In the genomic region with DNA sequence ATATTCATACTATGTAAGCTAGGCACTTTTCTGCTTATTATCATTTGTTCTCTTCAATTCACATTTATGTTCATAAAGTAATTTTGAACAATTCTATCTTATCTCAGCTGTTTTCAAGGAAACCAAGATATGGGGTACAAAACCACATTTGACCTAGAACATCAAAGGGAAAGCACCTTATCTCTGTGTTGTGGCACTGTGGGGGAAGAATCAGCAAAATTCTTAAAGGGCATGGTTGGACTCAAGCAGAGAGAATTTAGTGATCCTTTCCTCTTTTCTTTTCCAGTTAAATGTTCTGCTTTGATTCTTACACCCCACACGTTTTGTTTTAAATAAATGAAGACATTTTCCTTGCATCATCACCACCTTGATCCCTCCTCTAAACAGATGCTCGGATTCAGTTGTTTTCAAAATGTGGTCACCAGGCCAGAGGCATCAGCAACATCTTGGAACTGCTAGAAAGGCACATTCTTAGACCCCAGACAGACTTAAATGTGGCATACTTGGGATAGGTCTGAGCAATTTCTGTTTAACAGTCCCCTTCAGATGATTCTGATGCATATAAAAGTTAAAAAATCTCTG, we compare ENCODE assay signal across 17 cellular contexts.
A peak's percentile ranks its signal among the peaks of the same experiment; 100 is the strongest.
DNase-seq lines count a peak whose midpoint lies in the region; ATAC-seq and TF ChIP-seq lines count a peak whose summit lies in the region.
"Had no signal": no experiment of that assay in that cellular context is flagged by ENCODE, and none has a peak within 500 bp of the region (broad histone marks: within the 10 kb centered on the region; RNA-seq: fewer than 3 reads in every experiment).

No MANE protein-coding gene starts in this region.

- no peaks in the 10 kb centered on the region for H3K9me3 ChIP-seq in CD4-positive, alpha-beta memory T cell (ENCODE audit: control insufficient read depth in 1 of 2, low read length in 2 of 2)
- no peaks in the 10 kb centered on the region for H3K9me3 ChIP-seq in esophagus muscularis mucosa
- H3K9me3 ChIP-seq in prostate gland, result no peaks in the 10 kb centered on the region
- H3K9me3 ChIP-seq: SJCRH30 had no signal

- WGBS in esophagus muscularis mucosa, result 73% methylated on average over 2 of the region's 2 CpGs
- 80% methylated on average over 2 of the region's 2 CpGs for WGBS in prostate gland

- peak overlapping the region; percentile 56 for H3K4me2 ChIP-seq in KMS-11
- H3K4me2 ChIP-seq: PC-9 had no signal

- peaks cover 14 to 25% (median 15%) of the 10 kb centered on the region in 4 donors for H3K4me1 Mint-ChIP-seq in CD4-positive, alpha-beta memory T cell
- peaks cover 9% of the 10 kb centered on the region for H3K4me1 Mint-ChIP-seq in activated T-helper 17 cell treated with anti-CD3 and anti-CD28 coated beads, Interleukin-2, amount 50 U/mL, for 72 hours
- no peaks in the 10 kb centered on the region for H3K4me1 Mint-ChIP-seq in stimulated activated memory B cell treated with anti-CD40 and anti-IgM and Interleukin-4, amounts not matched to agents 10 μg/mL and 1 μg/mL and 100 μg/mL, for 72 hours
- H3K4me1 Mint-ChIP-seq: H9 had no signal

- TF ChIP-seq CTCF in KMS-11 (conservative IDR thresholded peaks at IDR 0.05; ENCODE audit: low read depth, low read length) (no peak), esophagus muscularis mucosa (IDR thresholded peaks at IDR 0.05) (no peak), prostate gland (IDR thresholded peaks at IDR 0.05) (no peak)

- H3K9me3 Mint-ChIP-seq in CD4-positive, alpha-beta memory T cell, result peaks cover 0 to 7% (median 4%) of the 10 kb centered on the region in 8 donors
- peaks cover 5% of the 10 kb centered on the region for H3K9me3 Mint-ChIP-seq in activated T-helper 17 cell treated with anti-CD3 and anti-CD28 coated beads, Interleukin-2, amount 50 U/mL, for 72 hours
- H3K9me3 Mint-ChIP-seq in stimulated activated memory B cell treated with anti-CD40 and anti-IgM and Interleukin-4, amounts not matched to agents 10 μg/mL and 1 μg/mL and 100 μg/mL, for 72 hours, result peaks cover 6% of the 10 kb centered on the region
- H3K9me3 Mint-ChIP-seq: H9 had no signal

- no peak overlapping the region for H3K4me3 ChIP-seq in CD4-positive, alpha-beta memory T cell (ENCODE audit: low read length in 2 of 2)
- H3K4me3 ChIP-seq in KMS-11 (IDR thresholded peaks at IDR 0.05; ENCODE audit: insufficient read depth, low read depth, low read length) (peak overlapping the region; percentile 40), esophagus muscularis mucosa (no peak overlapping the region), prostate gland (no peak overlapping the region)
- H3K4me3 ChIP-seq: PC-9, SJCRH30 had no signal

- POLR2A ChIA-PET in CD4-positive, alpha-beta memory T cell (lab: Charles Lee; ENCODE audit: partially characterized antibody), result no interaction called here

- TF ChIP-seq EP300 in esophagus muscularis mucosa (IDR thresholded peaks at IDR 0.05), result no peak

- no peaks in the 10 kb centered on the region for H3K36me3 Mint-ChIP-seq in CD4-positive, alpha-beta memory T cell
- H3K36me3 Mint-ChIP-seq in activated T-helper 17 cell treated with anti-CD3 and anti-CD28 coated beads, Interleukin-2, amount 50 U/mL, for 72 hours (ENCODE audit: low read depth), result no peaks in the 10 kb centered on the region
- H3K36me3 Mint-ChIP-seq in stimulated activated memory B cell treated with anti-CD40 and anti-IgM and Interleukin-4, amounts not matched to agents 10 μg/mL and 1 μg/mL and 100 μg/mL, for 72 hours, result no peaks in the 10 kb centered on the region
- H3K36me3 Mint-ChIP-seq: CD8-positive, alpha-beta T cell had no signal

- peak in 3 of 5 donors; percentile 2 to 11 (median 7) for DNase-seq in CD4-positive, alpha-beta memory T cell
- DNase-seq in esophagus muscularis mucosa (ENCODE audit: extremely low spot score) (no peak), prostate gland (ENCODE audit: low spot score) (no peak)
- DNase-seq: CD8-positive, alpha-beta T cell; H9; NCI-H1417 treated with DMSO at 0.1 percent for 48 hours; NCI-H1930; NCI-H2171; NCI-H446 treated with DMSO at 0.1 percent for 48 hours; NCI-H774; PC-9; SJCRH30 had no signal

- H3K36me3 ChIP-seq in CD4-positive, alpha-beta memory T cell (ENCODE audit: insufficient read depth, low read length), result no peaks in the 10 kb centered on the region
- H3K36me3 ChIP-seq in KMS-11 (ENCODE audit: insufficient read depth), result no peaks in the 10 kb centered on the region
- H3K36me3 ChIP-seq in esophagus muscularis mucosa, result no peaks in the 10 kb centered on the region
- H3K36me3 ChIP-seq in prostate gland, result no peaks in the 10 kb centered on the region
- H3K36me3 ChIP-seq: SJCRH30 had no signal

- no peaks in the 10 kb centered on the region for H3K79me2 ChIP-seq in KMS-11 (ENCODE audit: insufficient read depth, low read depth)

- intact Hi-C loops in CD4-positive, alpha-beta memory T cell (cut with micrococcal nuclease), result no loop called here
- intact Hi-C loops in esophagus muscularis mucosa (cut with DNase I) (no loop called here), prostate gland (cut with DNase I) (no loop called here)

- CTCF ChIA-PET in CD4-positive, alpha-beta memory T cell (lab: Charles Lee; ENCODE audit: partially characterized antibody), result no interaction called here

- TF ChIP-seq POLR2A in esophagus muscularis mucosa (IDR thresholded peaks at IDR 0.05; ENCODE audit: low read depth) (no peak), prostate gland (IDR thresholded peaks at IDR 0.05) (no peak)

- H3K9ac ChIP-seq in KMS-11, result no peak overlapping the region

- H3K4me1 ChIP-seq in CD4-positive, alpha-beta memory T cell (ENCODE audit: insufficient read depth, low read length), result peaks cover 11% of the 10 kb centered on the region
- H3K4me1 ChIP-seq in KMS-11 (ENCODE audit: low read depth, poor library complexity, severe bottlenecking) (peaks cover 28% of the 10 kb centered on the region), esophagus muscularis mucosa (no peaks in the 10 kb centered on the region), prostate gland (replicated peaks) (no peaks in the 10 kb centered on the region)
- H3K4me1 ChIP-seq: SJCRH30 had no signal

- H4K20me1 ChIP-seq in KMS-11 (ENCODE audit: insufficient read depth), result no peaks in the 10 kb centered on the region

- H3K27me3 ChIP-seq in CD4-positive, alpha-beta memory T cell (ENCODE audit: insufficient read depth, low read length), result no peaks in the 10 kb centered on the region
- H3K27me3 ChIP-seq in KMS-11 (ENCODE audit: insufficient read depth, low read depth), result no peaks in the 10 kb centered on the region
- no peaks in the 10 kb centered on the region for H3K27me3 ChIP-seq in esophagus muscularis mucosa
- H3K27me3 ChIP-seq in prostate gland (replicated peaks; ENCODE audit: insufficient read depth), result no peaks in the 10 kb centered on the region
- H3K27me3 ChIP-seq: SJCRH30 had no signal

- no peak overlapping the region for H3K27ac ChIP-seq in CD4-positive, alpha-beta memory T cell (ENCODE audit: low read depth, low read length)
- peak overlapping the region; percentile 31 for H3K27ac ChIP-seq in KMS-11
- H3K27ac ChIP-seq in esophagus muscularis mucosa (replicated peaks in 1 of 4), result no peak overlapping the region
- no peak overlapping the region for H3K27ac ChIP-seq in prostate gland
- H3K27ac ChIP-seq: PC-9, SJCRH30 had no signal

- H2AFZ ChIP-seq in KMS-11 (ENCODE audit: low read depth), result peak overlapping the region; percentile 19
- H2AFZ ChIP-seq: PC-9 had no signal

- peaks cover 0 to 4% of the 10 kb centered on the region in 2 donors for H3K27me3 Mint-ChIP-seq in CD4-positive, alpha-beta memory T cell
- H3K27me3 Mint-ChIP-seq in activated T-helper 17 cell treated with anti-CD3 and anti-CD28 coated beads, Interleukin-2, amount 50 U/mL, for 72 hours, result no peaks in the 10 kb centered on the region
- H3K27me3 Mint-ChIP-seq in stimulated activated memory B cell treated with anti-CD40 and anti-IgM and Interleukin-4, amounts not matched to agents 10 μg/mL and 1 μg/mL and 100 μg/mL, for 72 hours, result no peaks in the 10 kb centered on the region

- H3K4me3 Mint-ChIP-seq in CD4-positive, alpha-beta memory T cell, result peak overlapping the region in 2 of 8 donors; percentile 4 to 26
- H3K4me3 Mint-ChIP-seq in activated T-helper 17 cell treated with anti-CD3 and anti-CD28 coated beads, Interleukin-2, amount 50 U/mL, for 72 hours, result peak overlapping the region; percentile 7
- no peak overlapping the region for H3K4me3 Mint-ChIP-seq in stimulated activated memory B cell treated with anti-CD40 and anti-IgM and Interleukin-4, amounts not matched to agents 10 μg/mL and 1 μg/mL and 100 μg/mL, for 72 hours
- H3K4me3 Mint-ChIP-seq: B cell; CD8-positive, alpha-beta T cell; H9 had no signal

- H3K27ac Mint-ChIP-seq in CD4-positive, alpha-beta memory T cell, result peak overlapping the region in 1 of 7 donors; percentile 17
- H3K27ac Mint-ChIP-seq in activated T-helper 17 cell treated with anti-CD3 and anti-CD28 coated beads, Interleukin-2, amount 50 U/mL, for 72 hours, result peak overlapping the region; percentile 20
- H3K27ac Mint-ChIP-seq in stimulated activated memory B cell treated with anti-CD40 and anti-IgM and Interleukin-4, amounts not matched to agents 10 μg/mL and 1 μg/mL and 100 μg/mL, for 72 hours, result no peak overlapping the region
- H3K27ac Mint-ChIP-seq: B cell; CD8-positive, alpha-beta T cell; H9 had no signal

- ATAC-seq in activated T-helper 17 cell treated with anti-CD3 and anti-CD28 coated beads, Interleukin-2, amount 50 U/mL, for 72 hours (replicated peaks), result peak; percentile 70
- peak; percentile 43 for ATAC-seq in stimulated activated memory B cell treated with anti-CD40 and anti-IgM and Interleukin-4, amounts not matched to agents 10 μg/mL and 1 μg/mL and 100 μg/mL, for 72 hours
- no peak for ATAC-seq in HG02759 (IDR thresholded peaks at IDR 0.05; ENCODE audit: unreplicated experiment)
- ATAC-seq: CD8-positive, alpha-beta T cell had no signal

Comparison
In these comparisons a context has a peak if more than half of its experiments do, and no peak if none do; other contexts are left out.
1. DNase-seq: peak in CD4-positive, alpha-beta memory T cell (3 of 5); none in esophagus muscularis mucosa (single experiment) and prostate gland (single experiment).